ENCODE assay signal across 1 cellular context in the genomic region with DNA sequence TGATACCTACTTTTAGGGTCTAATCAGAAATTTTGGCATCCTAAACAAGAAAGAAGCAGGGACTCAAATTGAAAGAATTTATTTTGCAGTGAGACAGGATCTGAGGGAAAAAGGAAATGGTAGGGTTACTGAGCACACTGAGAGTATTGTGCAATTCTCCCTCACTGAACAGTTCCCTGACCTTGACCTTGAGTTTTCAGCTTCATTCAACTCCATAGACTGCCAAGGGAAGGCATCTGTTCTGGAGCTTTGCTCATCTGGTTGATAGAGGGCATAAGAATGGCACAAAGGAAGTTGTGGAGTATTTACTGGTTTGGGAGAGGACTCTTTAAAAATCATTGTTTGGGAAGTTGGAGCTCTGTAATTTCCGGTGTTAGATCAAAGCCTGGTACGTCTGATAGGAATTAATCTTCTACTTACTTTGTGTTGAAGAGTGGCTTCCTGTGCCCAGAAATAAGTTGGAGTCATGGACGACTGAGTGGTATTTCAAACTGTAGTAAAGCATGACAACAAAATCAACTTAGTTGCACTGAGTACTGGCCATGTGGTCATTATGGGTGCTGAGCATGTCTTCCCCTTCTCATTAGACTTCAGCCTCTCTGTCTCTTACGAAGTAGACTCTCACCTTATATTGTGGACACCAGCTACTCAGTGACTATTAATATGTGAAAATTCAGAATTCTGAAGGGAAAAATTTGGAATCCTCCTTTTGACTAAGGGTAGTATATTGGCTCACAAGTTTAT.
TF ChIP-seq lines count a peak whose summit lies in the region.

No MANE protein-coding gene starts in this region.

TF ChIP-seq in HepG2, 621 proteins besides CTCF, POLR2A, EP300 and RAD21 (continued from another document and continues in another):
- TF ChIP-seq ZNF441 (CRISPR knock-in tag; IDR thresholded peaks at IDR 0.05; ENCODE audit: borderline replicate concordance) = no peak
- TF ChIP-seq, protein P1, sequence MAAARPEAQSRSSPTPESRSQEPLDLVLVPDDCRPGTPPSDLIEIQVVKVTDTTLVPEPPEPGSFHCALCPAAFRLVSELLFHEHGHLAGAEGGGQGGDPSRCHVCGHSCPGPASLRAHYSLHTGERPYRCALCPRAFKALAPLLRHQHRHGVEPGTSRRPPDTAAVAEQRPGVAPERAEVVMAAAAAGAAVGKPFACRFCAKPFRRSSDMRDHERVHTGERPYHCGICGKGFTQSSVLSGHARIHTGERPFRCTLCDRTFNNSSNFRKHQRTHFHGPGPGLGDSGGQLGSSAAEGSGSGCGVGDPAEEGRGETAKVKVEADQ (CRISPR knock-in tag; IDR thresholded peaks at IDR 0.05; ENCODE audit: borderline replicate concordance) = no peak
- TF ChIP-seq SRF (IDR thresholded peaks at IDR 0.05; ENCODE audit: low read depth, low read length) = no peak
- TF ChIP-seq ZNF496 (CRISPR knock-in tag; IDR thresholded peaks at IDR 0.05; ENCODE audit: insufficient replicate concordance) = no peak
- no peak for TF ChIP-seq EZH2 (conservative IDR thresholded peaks at IDR 0.05; ENCODE audit: low read depth, low read length)
- TF ChIP-seq ARHGAP35 (CRISPR knock-in tag; IDR thresholded peaks at IDR 0.05; ENCODE audit: borderline replicate concordance) = no peak
- peak; percentile 98 for TF ChIP-seq CEBPG (CRISPR knock-in tag; IDR thresholded peaks at IDR 0.05)
- no peak for TF ChIP-seq KDM5B (CRISPR knock-in tag; IDR thresholded peaks at IDR 0.05; ENCODE audit: borderline replicate concordance)
- no peak for TF ChIP-seq FLYWCH1 (CRISPR knock-in tag; IDR thresholded peaks at IDR 0.05)
- no peak for TF ChIP-seq CBX2 (IDR thresholded peaks at IDR 0.05; ENCODE audit: low read depth, low read length)
- no peak for TF ChIP-seq CBX2 (CRISPR knock-in tag; IDR thresholded peaks at IDR 0.05; ENCODE audit: low read depth)
- TF ChIP-seq MXD4 (CRISPR knock-in tag; IDR thresholded peaks at IDR 0.05) = no peak
- TF ChIP-seq YEATS2 (CRISPR knock-in tag; IDR thresholded peaks at IDR 0.05; ENCODE audit: borderline replicate concordance) = no peak
- no peak for TF ChIP-seq RFX5 (IDR thresholded peaks at IDR 0.05; ENCODE audit: low read depth, low read length)
- TF ChIP-seq, protein P2, sequence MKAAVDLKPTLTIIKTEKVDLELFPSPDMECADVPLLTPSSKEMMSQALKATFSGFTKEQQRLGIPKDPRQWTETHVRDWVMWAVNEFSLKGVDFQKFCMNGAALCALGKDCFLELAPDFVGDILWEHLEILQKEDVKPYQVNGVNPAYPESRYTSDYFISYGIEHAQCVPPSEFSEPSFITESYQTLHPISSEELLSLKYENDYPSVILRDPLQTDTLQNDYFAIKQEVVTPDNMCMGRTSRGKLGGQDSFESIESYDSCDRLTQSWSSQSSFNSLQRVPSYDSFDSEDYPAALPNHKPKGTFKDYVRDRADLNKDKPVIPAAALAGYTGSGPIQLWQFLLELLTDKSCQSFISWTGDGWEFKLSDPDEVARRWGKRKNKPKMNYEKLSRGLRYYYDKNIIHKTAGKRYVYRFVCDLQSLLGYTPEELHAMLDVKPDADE (CRISPR knock-in tag; IDR thresholded peaks at IDR 0.05) = no peak
- TF ChIP-seq XBP1 (CRISPR knock-in tag; IDR thresholded peaks at IDR 0.05) = no peak
- no peak for TF ChIP-seq PPARG (CRISPR knock-in tag; conservative IDR thresholded peaks at IDR 0.05)
- TF ChIP-seq, protein P3, sequence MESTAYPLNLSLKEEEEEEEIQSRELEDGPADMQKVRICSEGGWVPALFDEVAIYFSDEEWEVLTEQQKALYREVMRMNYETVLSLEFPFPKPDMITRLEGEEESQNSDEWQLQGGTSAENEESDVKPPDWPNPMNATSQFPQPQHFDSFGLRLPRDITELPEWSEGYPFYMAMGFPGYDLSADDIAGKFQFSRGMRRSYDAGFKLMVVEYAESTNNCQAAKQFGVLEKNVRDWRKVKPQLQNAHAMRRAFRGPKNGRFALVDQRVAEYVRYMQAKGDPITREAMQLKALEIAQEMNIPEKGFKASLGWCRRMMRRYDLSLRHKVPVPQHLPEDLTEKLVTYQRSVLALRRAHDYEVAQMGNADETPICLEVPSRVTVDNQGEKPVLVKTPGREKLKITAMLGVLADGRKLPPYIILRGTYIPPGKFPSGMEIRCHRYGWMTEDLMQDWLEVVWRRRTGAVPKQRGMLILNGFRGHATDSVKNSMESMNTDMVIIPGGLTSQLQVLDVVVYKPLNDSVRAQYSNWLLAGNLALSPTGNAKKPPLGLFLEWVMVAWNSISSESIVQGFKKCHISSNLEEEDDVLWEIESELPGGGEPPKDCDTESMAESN (CRISPR knock-in tag; conservative IDR thresholded peaks at IDR 0.05) = no peak
- TF ChIP-seq ZNF329 (CRISPR knock-in tag; IDR thresholded peaks at IDR 0.05; ENCODE audit: low read depth) = no peak
- TF ChIP-seq ZNF446 (CRISPR knock-in tag; IDR thresholded peaks at IDR 0.05) = no peak
- no peak for TF ChIP-seq ZNF24 (IDR thresholded peaks at IDR 0.05)
- TF ChIP-seq, protein P4, sequence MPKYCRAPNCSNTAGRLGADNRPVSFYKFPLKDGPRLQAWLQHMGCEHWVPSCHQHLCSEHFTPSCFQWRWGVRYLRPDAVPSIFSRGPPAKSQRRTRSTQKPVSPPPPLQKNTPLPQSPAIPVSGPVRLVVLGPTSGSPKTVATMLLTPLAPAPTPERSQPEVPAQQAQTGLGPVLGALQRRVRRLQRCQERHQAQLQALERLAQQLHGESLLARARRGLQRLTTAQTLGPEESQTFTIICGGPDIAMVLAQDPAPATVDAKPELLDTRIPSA (CRISPR knock-in tag; IDR thresholded peaks at IDR 0.05; ENCODE audit: borderline replicate concordance) = no peak
- 0 out of 2 replicates have a peak, but pooled peaks have one; percentile 44 for TF ChIP-seq ZNF44 (CRISPR knock-in tag; IDR thresholded peaks at IDR 0.05)
- no peak for TF ChIP-seq ZSCAN12 (CRISPR knock-in tag; IDR thresholded peaks at IDR 0.05)
- no peak for TF ChIP-seq ZNF382 (CRISPR knock-in tag; IDR thresholded peaks at IDR 0.05; ENCODE audit: borderline replicate concordance)
- TF ChIP-seq GTF2F1 (IDR thresholded peaks at IDR 0.05; ENCODE audit: low read length) = no peak
- TF ChIP-seq ATF1 (CRISPR knock-in tag; IDR thresholded peaks at IDR 0.05) = no peak
- no peak for TF ChIP-seq SRSF9 (IDR thresholded peaks at IDR 0.05; ENCODE audit: borderline replicate concordance, insufficient read depth, low read depth, low read length, poor library complexity, severe bottlenecking)
- no peak for TF ChIP-seq ZFP1 (CRISPR knock-in tag; IDR thresholded peaks at IDR 0.05)
- TF ChIP-seq, protein P5, sequence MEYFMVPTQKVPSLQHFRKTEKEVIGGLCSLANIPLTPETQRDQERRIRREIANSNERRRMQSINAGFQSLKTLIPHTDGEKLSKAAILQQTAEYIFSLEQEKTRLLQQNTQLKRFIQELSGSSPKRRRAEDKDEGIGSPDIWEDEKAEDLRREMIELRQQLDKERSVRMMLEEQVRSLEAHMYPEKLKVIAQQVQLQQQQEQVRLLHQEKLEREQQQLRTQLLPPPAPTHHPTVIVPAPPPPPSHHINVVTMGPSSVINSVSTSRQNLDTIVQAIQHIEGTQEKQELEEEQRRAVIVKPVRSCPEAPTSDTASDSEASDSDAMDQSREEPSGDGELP (IDR thresholded peaks at IDR 0.05; ENCODE audit: borderline replicate concordance, low read depth) = no peak
- no peak; the same call in 1 of the 2 replicates for TF ChIP-seq HOXA5 (CRISPR knock-in tag; IDR thresholded peaks at IDR 0.05)
- peak; percentile 69; the same call in 1 of the 2 replicates for TF ChIP-seq ZNF644 (CRISPR knock-in tag; IDR thresholded peaks at IDR 0.05; ENCODE audit: low read depth)
- no peak for TF ChIP-seq ZNF672 (CRISPR knock-in tag; IDR thresholded peaks at IDR 0.05)
- TF ChIP-seq, protein P6, sequence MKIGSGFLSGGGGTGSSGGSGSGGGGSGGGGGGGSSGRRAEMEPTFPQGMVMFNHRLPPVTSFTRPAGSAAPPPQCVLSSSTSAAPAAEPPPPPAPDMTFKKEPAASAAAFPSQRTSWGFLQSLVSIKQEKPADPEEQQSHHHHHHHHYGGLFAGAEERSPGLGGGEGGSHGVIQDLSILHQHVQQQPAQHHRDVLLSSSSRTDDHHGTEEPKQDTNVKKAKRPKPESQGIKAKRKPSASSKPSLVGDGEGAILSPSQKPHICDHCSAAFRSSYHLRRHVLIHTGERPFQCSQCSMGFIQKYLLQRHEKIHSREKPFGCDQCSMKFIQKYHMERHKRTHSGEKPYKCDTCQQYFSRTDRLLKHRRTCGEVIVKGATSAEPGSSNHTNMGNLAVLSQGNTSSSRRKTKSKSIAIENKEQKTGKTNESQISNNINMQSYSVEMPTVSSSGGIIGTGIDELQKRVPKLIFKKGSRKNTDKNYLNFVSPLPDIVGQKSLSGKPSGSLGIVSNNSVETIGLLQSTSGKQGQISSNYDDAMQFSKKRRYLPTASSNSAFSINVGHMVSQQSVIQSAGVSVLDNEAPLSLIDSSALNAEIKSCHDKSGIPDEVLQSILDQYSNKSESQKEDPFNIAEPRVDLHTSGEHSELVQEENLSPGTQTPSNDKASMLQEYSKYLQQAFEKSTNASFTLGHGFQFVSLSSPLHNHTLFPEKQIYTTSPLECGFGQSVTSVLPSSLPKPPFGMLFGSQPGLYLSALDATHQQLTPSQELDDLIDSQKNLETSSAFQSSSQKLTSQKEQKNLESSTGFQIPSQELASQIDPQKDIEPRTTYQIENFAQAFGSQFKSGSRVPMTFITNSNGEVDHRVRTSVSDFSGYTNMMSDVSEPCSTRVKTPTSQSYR (CRISPR knock-in tag; IDR thresholded peaks at IDR 0.05; ENCODE audit: borderline replicate concordance) = no peak
- no peak for TF ChIP-seq ASH2L (IDR thresholded peaks at IDR 0.05; ENCODE audit: insufficient read length, low read depth, low read length)
- TF ChIP-seq, protein P7, sequence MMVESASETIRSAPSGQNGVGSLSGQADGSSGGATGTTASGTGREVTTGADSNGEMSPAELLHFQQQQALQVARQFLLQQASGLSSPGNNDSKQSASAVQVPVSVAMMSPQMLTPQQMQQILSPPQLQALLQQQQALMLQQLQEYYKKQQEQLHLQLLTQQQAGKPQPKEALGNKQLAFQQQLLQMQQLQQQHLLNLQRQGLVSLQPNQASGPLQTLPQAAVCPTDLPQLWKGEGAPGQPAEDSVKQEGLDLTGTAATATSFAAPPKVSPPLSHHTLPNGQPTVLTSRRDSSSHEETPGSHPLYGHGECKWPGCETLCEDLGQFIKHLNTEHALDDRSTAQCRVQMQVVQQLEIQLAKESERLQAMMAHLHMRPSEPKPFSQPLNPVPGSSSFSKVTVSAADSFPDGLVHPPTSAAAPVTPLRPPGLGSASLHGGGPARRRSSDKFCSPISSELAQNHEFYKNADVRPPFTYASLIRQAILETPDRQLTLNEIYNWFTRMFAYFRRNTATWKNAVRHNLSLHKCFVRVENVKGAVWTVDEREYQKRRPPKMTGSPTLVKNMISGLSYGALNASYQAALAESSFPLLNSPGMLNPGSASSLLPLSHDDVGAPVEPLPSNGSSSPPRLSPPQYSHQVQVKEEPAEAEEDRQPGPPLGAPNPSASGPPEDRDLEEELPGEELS (CRISPR knock-in tag; IDR thresholded peaks at IDR 0.05) = peak; percentile 39; the same call in 1 of the 2 replicates
- no peak for TF ChIP-seq ZNF598 (CRISPR knock-in tag; IDR thresholded peaks at IDR 0.05; ENCODE audit: borderline replicate concordance)
- TF ChIP-seq ZNF251 (CRISPR knock-in tag; IDR thresholded peaks at IDR 0.05) = no peak
- TF ChIP-seq, protein P8, sequence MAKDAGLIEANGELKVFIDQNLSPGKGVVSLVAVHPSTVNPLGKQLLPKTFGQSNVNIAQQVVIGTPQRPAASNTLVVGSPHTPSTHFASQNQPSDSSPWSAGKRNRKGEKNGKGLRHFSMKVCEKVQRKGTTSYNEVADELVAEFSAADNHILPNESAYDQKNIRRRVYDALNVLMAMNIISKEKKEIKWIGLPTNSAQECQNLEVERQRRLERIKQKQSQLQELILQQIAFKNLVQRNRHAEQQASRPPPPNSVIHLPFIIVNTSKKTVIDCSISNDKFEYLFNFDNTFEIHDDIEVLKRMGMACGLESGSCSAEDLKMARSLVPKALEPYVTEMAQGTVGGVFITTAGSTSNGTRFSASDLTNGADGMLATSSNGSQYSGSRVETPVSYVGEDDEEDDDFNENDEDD (CRISPR knock-in tag; IDR thresholded peaks at IDR 0.05; ENCODE audit: borderline replicate concordance) = no peak
- no peak for TF ChIP-seq TMF1 (CRISPR knock-in tag; IDR thresholded peaks at IDR 0.05; ENCODE audit: low read depth)
- TF ChIP-seq ZFP37 (CRISPR knock-in tag; IDR thresholded peaks at IDR 0.05; ENCODE audit: borderline replicate concordance) = no peak
